Comparison of ENCODE assay signal across 13 cellular contexts in genomic region chr19:5101871-5102270, GRCh38.
"Had no signal": no experiment of that assay in that cellular context is flagged by ENCODE, and none has a peak within 500 bp of the region (broad histone marks: within the 10 kb centered on the region; RNA-seq: fewer than 3 reads in every experiment).

No MANE protein-coding gene starts in this region.

- ATAC-seq: heart left ventricle; left colon; naive thymus-derived CD4-positive, alpha-beta T cell had no signal

- H3K4me2 ChIP-seq: smooth muscle cell had no signal

- H3K27me3 ChIP-seq: heart left ventricle, neutrophil, right atrium auricular region had no signal

- H3K4me3 ChIP-seq: heart left ventricle, right atrium auricular region, smooth muscle cell had no signal

- H3K27ac ChIP-seq: neutrophil had no signal

- H3K9me3 ChIP-seq: neutrophil had no signal

- DNase-seq: dermis blood vessel endothelial cell; foreskin melanocyte; heart left ventricle; hippocampal formation; left colon; naive thymus-derived CD4-positive, alpha-beta T cell; nephron progenitor cell; stimulated activated CD4-positive, alpha-beta T cell treated with anti-CD3 and anti-CD28 coated beads, Interleukin-2, amount 100 ng/mL, for 48 hours; stimulated activated naive CD4-positive, alpha-beta T cell treated with Interleukin-2 at 50 U/mL for 16 hours had no signal

- FAIRE-seq: urothelium cell line had no signal
